In the genomic region with DNA sequence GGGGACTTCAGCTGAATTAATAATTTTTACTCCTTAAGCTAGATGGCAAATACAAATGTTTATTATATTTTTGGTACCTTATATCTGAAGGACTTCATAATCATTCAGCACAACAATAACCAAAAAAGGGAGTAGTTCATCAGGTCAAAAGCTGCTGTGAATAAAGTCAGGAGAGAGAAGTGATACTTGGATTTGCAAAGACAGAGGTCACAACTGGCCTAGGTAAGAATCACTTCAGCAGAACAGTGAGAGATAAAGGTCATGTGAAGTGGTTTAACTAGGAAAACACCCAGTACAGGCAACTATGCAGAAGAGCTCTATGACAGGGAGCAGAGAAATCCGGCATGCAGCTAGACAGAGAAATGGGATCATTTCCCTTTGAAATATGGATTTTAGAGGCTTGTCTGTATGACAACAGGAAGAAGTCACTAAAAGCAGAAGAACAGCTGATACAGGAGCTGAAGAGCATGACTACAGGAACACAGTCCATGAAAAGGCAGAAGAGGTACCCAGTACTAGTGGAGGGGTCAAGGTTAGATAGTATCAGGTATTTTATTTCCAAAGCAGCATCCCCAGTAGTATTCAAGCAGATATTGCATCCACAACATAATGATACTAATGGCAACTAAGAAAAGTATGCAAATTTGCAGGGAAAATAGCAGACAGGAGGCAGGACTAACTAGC, we compare ENCODE assay signal across 9 cellular contexts. TPM values are rescaled to one million over a fixed set of nuclear protein-coding genes. Genes with fewer than 3 reads are reported as not detected.
A peak's percentile ranks its signal among the peaks of the same experiment; 100 is the strongest.
DNase-seq lines count a peak whose midpoint lies in the region; ATAC-seq and TF ChIP-seq lines count a peak whose summit lies in the region.
"Had no signal": no experiment of that assay in that cellular context is flagged by ENCODE, and none has a peak within 500 bp of the region (broad histone marks: within the 10 kb centered on the region; RNA-seq: fewer than 3 reads in every experiment).

No MANE protein-coding gene starts in this region.

- H3K4me3 ChIP-seq in OCI-LY3 (ENCODE audit: low read length): peak overlapping the region; percentile 62
- H3K4me3 ChIP-seq in gastroesophageal sphincter: no peak overlapping the region

- H3K9me3 ChIP-seq in OCI-LY3 (ENCODE audit: insufficient read depth, low read length) (no peaks in the 10 kb centered on the region), gastroesophageal sphincter (no peaks in the 10 kb centered on the region)

- TF ChIP-seq POLR2A in gastroesophageal sphincter (IDR thresholded peaks at IDR 0.05): no peak

- H3K27ac ChIP-seq in OCI-LY3 (ENCODE audit: low read length) (peak overlapping the region; percentile 91), gastroesophageal sphincter (no peak overlapping the region)

- no peak overlapping the region for H2AFZ ChIP-seq in OCI-LY3 (ENCODE audit: low read depth, low read length)

- H3K36me3 ChIP-seq in OCI-LY3 (replicated peaks; ENCODE audit: low read depth, low read length) (peaks cover 5% of the 10 kb centered on the region), gastroesophageal sphincter (no peaks in the 10 kb centered on the region)

- H3K4me3 Mint-ChIP-seq in activated naive CD8-positive, alpha-beta T cell treated with anti-CD3 and anti-CD28 coated beads, Interleukin-2, amount 50 U/mL, for 24 hours: no peak overlapping the region
- no peak overlapping the region for H3K4me3 Mint-ChIP-seq in activated naive CD8-positive, alpha-beta T cell treated with anti-CD3 and anti-CD28 coated beads for 36 hours
- H3K4me3 Mint-ChIP-seq in stimulated activated naive CD8-positive, alpha-beta T cell treated with anti-CD3 and anti-CD28 coated beads, Interleukin-15, amount 100 ng/mL, for 72 hours: no peak overlapping the region

- no peak for DNase-seq in activated naive CD8-positive, alpha-beta T cell treated with anti-CD3 and anti-CD28 coated beads, Interleukin-2, amount 50 U/mL, for 24 hours
- no peak for DNase-seq in activated naive CD8-positive, alpha-beta T cell treated with anti-CD3 and anti-CD28 coated beads for 36 hours
- DNase-seq in stimulated activated naive CD8-positive, alpha-beta T cell treated with anti-CD3 and anti-CD28 coated beads, Interleukin-15, amount 100 ng/mL, for 72 hours: no peak
- no peak for DNase-seq in H4 (ENCODE audit: low spot score)
- DNase-seq in activated CD4-positive, alpha-beta T cell treated with anti-CD3 and anti-CD28 coated beads, Interleukin-2, amount 50 U/mL, for 4 hours: no peak
- DNase-seq: retina had no signal

- peaks cover 89% of the 10 kb centered on the region for H3K79me2 ChIP-seq in OCI-LY3 (ENCODE audit: low read length)

- H4K20me1 ChIP-seq in OCI-LY3 (ENCODE audit: insufficient read depth, low read length): peaks cover 11% of the 10 kb centered on the region

- ATAC-seq in activated naive CD8-positive, alpha-beta T cell treated with anti-CD3 and anti-CD28 coated beads, Interleukin-2, amount 50 U/mL, for 24 hours: peak; percentile 68
- peak; percentile 65 for ATAC-seq in HG02885 (IDR thresholded peaks at IDR 0.05; ENCODE audit: poor library complexity, unreplicated experiment)
- ATAC-seq in stimulated activated naive CD8-positive, alpha-beta T cell treated with anti-CD3 and anti-CD28 coated beads, Interleukin-15, amount 100 ng/mL, for 72 hours: peak; percentile 55
- no peak for ATAC-seq in gastroesophageal sphincter

- peaks cover 26% of the 10 kb centered on the region for H3K36me3 Mint-ChIP-seq in activated naive CD8-positive, alpha-beta T cell treated with anti-CD3 and anti-CD28 coated beads, Interleukin-2, amount 50 U/mL, for 24 hours (ENCODE audit: low read depth)
- peaks cover 45% of the 10 kb centered on the region for H3K36me3 Mint-ChIP-seq in activated naive CD8-positive, alpha-beta T cell treated with anti-CD3 and anti-CD28 coated beads for 36 hours

- TF ChIP-seq CTCF in OCI-LY3 (IDR thresholded peaks at IDR 0.05; ENCODE audit: low read depth, low read length): no peak
- no peak for TF ChIP-seq CTCF in gastroesophageal sphincter (IDR thresholded peaks at IDR 0.05)

- no peak for TF ChIP-seq EP300 in gastroesophageal sphincter (IDR thresholded peaks at IDR 0.05)

- 43 to 73% methylated on average over 1 of the region's 1 CpG for WGBS in gastroesophageal sphincter (ENCODE audit: low coverage in 1 of 2), 2 donors

- H3K4me1 ChIP-seq in OCI-LY3 (ENCODE audit: low read length) (peaks cover 28% of the 10 kb centered on the region), gastroesophageal sphincter (peaks cover 0 to 9% (median 0%) of the 10 kb centered on the region in 3 donors)

- peaks cover 50% of the 10 kb centered on the region for H3K4me1 Mint-ChIP-seq in activated naive CD8-positive, alpha-beta T cell treated with anti-CD3 and anti-CD28 coated beads, Interleukin-2, amount 50 U/mL, for 24 hours
- peaks cover 27% of the 10 kb centered on the region for H3K4me1 Mint-ChIP-seq in activated naive CD8-positive, alpha-beta T cell treated with anti-CD3 and anti-CD28 coated beads for 36 hours
- peaks cover 33% of the 10 kb centered on the region for H3K4me1 Mint-ChIP-seq in stimulated activated naive CD8-positive, alpha-beta T cell treated with anti-CD3 and anti-CD28 coated beads, Interleukin-15, amount 100 ng/mL, for 72 hours

- peak overlapping the region; percentile 30 for H3K27ac Mint-ChIP-seq in activated naive CD8-positive, alpha-beta T cell treated with anti-CD3 and anti-CD28 coated beads, Interleukin-2, amount 50 U/mL, for 24 hours
- no peak overlapping the region for H3K27ac Mint-ChIP-seq in activated naive CD8-positive, alpha-beta T cell treated with anti-CD3 and anti-CD28 coated beads for 36 hours
- no peak overlapping the region for H3K27ac Mint-ChIP-seq in stimulated activated naive CD8-positive, alpha-beta T cell treated with anti-CD3 and anti-CD28 coated beads, Interleukin-15, amount 100 ng/mL, for 72 hours

- H3K4me2 ChIP-seq in OCI-LY3 (ENCODE audit: low read length): peak overlapping the region; percentile 74

- H3K9me3 Mint-ChIP-seq in activated naive CD8-positive, alpha-beta T cell treated with anti-CD3 and anti-CD28 coated beads, Interleukin-2, amount 50 U/mL, for 24 hours: peaks cover 2% of the 10 kb centered on the region
- peaks cover 15% of the 10 kb centered on the region for H3K9me3 Mint-ChIP-seq in activated naive CD8-positive, alpha-beta T cell treated with anti-CD3 and anti-CD28 coated beads for 36 hours
- peaks cover 0 to 10% of the 10 kb centered on the region in 2 donors for H3K9me3 Mint-ChIP-seq in stimulated activated naive CD8-positive, alpha-beta T cell treated with anti-CD3 and anti-CD28 coated beads, Interleukin-15, amount 100 ng/mL, for 72 hours

- peak overlapping the region; percentile 63 for H3K9ac ChIP-seq in OCI-LY3 (ENCODE audit: low read length)

- H3K27me3 ChIP-seq in OCI-LY3 (ENCODE audit: low read depth, low read length): no peaks in the 10 kb centered on the region
- no peaks in the 10 kb centered on the region for H3K27me3 ChIP-seq in gastroesophageal sphincter

- H3K27me3 Mint-ChIP-seq in activated naive CD8-positive, alpha-beta T cell treated with anti-CD3 and anti-CD28 coated beads, Interleukin-2, amount 50 U/mL, for 24 hours: no peaks in the 10 kb centered on the region
- H3K27me3 Mint-ChIP-seq in activated naive CD8-positive, alpha-beta T cell treated with anti-CD3 and anti-CD28 coated beads for 36 hours: no peaks in the 10 kb centered on the region
- no peaks in the 10 kb centered on the region for H3K27me3 Mint-ChIP-seq in stimulated activated naive CD8-positive, alpha-beta T cell treated with anti-CD3 and anti-CD28 coated beads, Interleukin-15, amount 100 ng/mL, for 72 hours

RNA-seq across cellular contexts. Expression of gene ZMAT3, which starts 25.7 kb away (rescaled TPM):
- total RNA-seq in activated naive CD8-positive, alpha-beta T cell treated with anti-CD3 and anti-CD28 coated beads for 36 hours: 10 to 100 TPM; 10.6 to 10.7 TPM
- total RNA-seq in gastroesophageal sphincter: 10 to 100 TPM; 16.4 to 28.8 (median 19.2) TPM
- total RNA-seq in H4 (2014; rRNA removed; shearing (Covaris generic)): 4.2 and 5.7 TPM in 2 replicates
